ENCODE assay signal across 8 cellular contexts in genomic region chr20:33730946-33731692, GRCh38. TPM values are rescaled to one million over a fixed set of nuclear protein-coding genes. Genes with fewer than 3 reads are reported as not detected.
DNase-seq lines count a peak whose midpoint lies in the region; ATAC-seq and TF ChIP-seq lines count a peak whose summit lies in the region.

No MANE protein-coding gene starts in this region.

- H3K4me1 ChIP-seq in cardiac muscle cell (ENCODE audit: low read depth) (peaks cover 6% of the 10 kb centered on the region), mucosa of descending colon (ENCODE audit: low read depth) (peaks cover 18% of the 10 kb centered on the region), aorta (ENCODE audit: control insufficient read depth in 1 of 2, insufficient read depth in 2 of 2, low read length in 2 of 2) (no peaks in the 10 kb centered on the region)

- H3K27ac ChIP-seq in cardiac muscle cell (no peak overlapping the region), caudate nucleus (ENCODE audit: low read depth, low read length) (peak overlapping the region; percentile 99), aorta (ENCODE audit: low read depth in 1 of 2, low read length in 2 of 2) (peak overlapping the region in 1 of 2 donors; percentile 49)

- ATAC-seq in mucosa of descending colon: no peak
- ATAC-seq in aorta (ENCODE audit: low FRiP score): peak; percentile 5

- TF ChIP-seq CTCF in cardiac muscle cell (IDR thresholded peaks at IDR 0.05; ENCODE audit: low read depth, low read length): no peak
- no peak for TF ChIP-seq CTCF in mucosa of descending colon (IDR thresholded peaks at IDR 0.05)

- H3K36me3 ChIP-seq in cardiac muscle cell (no peaks in the 10 kb centered on the region), mucosa of descending colon (ENCODE audit: low read depth) (no peaks in the 10 kb centered on the region), aorta (ENCODE audit: control insufficient read depth in 1 of 2, insufficient read depth in 2 of 2, low read length in 1 of 2) (no peaks in the 10 kb centered on the region)

- intact Hi-C loops in cardiac septum (cut with DNase I): loop anchor here (2.0 kb wide), 1 partner anchor 64 kb away; the partner anchor contains the start of gene ACTL10
- intact Hi-C loops in mucosa of descending colon (cut with DNase I, micrococcal nuclease): no loop called here
- intact Hi-C loops in aorta (cut with DNase I): loop anchor here in 1 of 2 donors (10.0 kb wide), 2 partner anchors 74 to 286 kb away; partner anchors contain the start of gene SNTA1

- DNase-seq in cardiac muscle cell (ENCODE audit: low read depth in 1 of 2, low spot score in 1 of 2): no peak
- no peak for DNase-seq in cardiac septum (ENCODE audit: low spot score)
- peak in 5 of 61 donors; percentile 11 to 63 (median 55) for DNase-seq in caudate nucleus (lab: John Stamatoyannopoulos, UW)
- peak in 2 of 3 donors; percentile 16 to 42 for DNase-seq in mucosa of descending colon
- DNase-seq in aorta: no peak
- DNase-seq in T1000 (lab: John Stamatoyannopoulos, UW): no peak
- DNase-seq in stimulated activated naive CD4-positive, alpha-beta T cell treated with Interleukin-2 at 50 U/mL for 16 hours (lab: John Stamatoyannopoulos, UW): no peak
- no peak for DNase-seq in SIG-M5 treated with dmso at 0.1 percent for 504 hours (lab: John Stamatoyannopoulos, UW; ENCODE audit: unreplicated experiment)

- H3K9me3 ChIP-seq in cardiac muscle cell (ENCODE audit: low read depth): no peaks in the 10 kb centered on the region
- peaks cover 2% of the 10 kb centered on the region for H3K9me3 ChIP-seq in mucosa of descending colon
- no peaks in the 10 kb centered on the region for H3K9me3 ChIP-seq in aorta (ENCODE audit: control insufficient read depth, low read length)

- H3K4me3 ChIP-seq in cardiac muscle cell (peak overlapping the region; percentile 11), mucosa of descending colon (peak overlapping the region; percentile 24), aorta (ENCODE audit: low read length in 2 of 2) (peak overlapping the region; percentile 23 to 27)

- H3K27me3 ChIP-seq in cardiac muscle cell (no peaks in the 10 kb centered on the region), aorta (ENCODE audit: control insufficient read depth in 1 of 2, insufficient read depth in 2 of 2, low read length in 1 of 2) (no peaks in the 10 kb centered on the region)

- WGBS in aorta, 2 donors: 81 to 84% methylated on average over 18 of the region's 18 CpGs

RNA-seq across cellular contexts. Expression of gene ZNF341, which starts 0.7 kb away (rescaled TPM):
- total RNA-seq in cardiac muscle cell: 2.7 and 3.8 TPM in 2 replicates
- polyA plus RNA-seq in cardiac muscle cell: 1.7 and 3.1 TPM in 2 replicates
- 1.3 TPM for total RNA-seq in cardiac septum
- 1 to 10 TPM; 5.0 to 5.6 (median 5.1) TPM for total RNA-seq in mucosa of descending colon
- total RNA-seq in aorta: 1 to 10 TPM; 2.1 to 3.1 TPM
- polyA plus RNA-seq in aorta: 1 to 10 TPM in 1 of 2 donors, under 1 TPM in 1; 0.50 to 4.1 TPM

RNA-seq across cellular contexts. Expression of gene PXMP4, which starts 11.0 kb away (rescaled TPM):
- total RNA-seq in cardiac muscle cell (9.2 and 9.9 TPM in 2 replicates), cardiac septum (8.9 TPM), mucosa of descending colon (10 to 100 TPM; 14.5 to 18.6 (median 18.2) TPM), aorta (1 to 10 TPM; 4.4 to 7.5 TPM)
- polyA plus RNA-seq in cardiac muscle cell (13.8 and 14.9 TPM in 2 replicates), aorta (1 to 10 TPM; 1.5 to 4.9 TPM)

RNA-seq across cellular contexts. Expression of gene E2F1, which starts 44.9 kb away (rescaled TPM):
- total RNA-seq in cardiac muscle cell (21.2 and 34.6 TPM in 2 replicates), cardiac septum (2.3 TPM), mucosa of descending colon (1 to 10 TPM; 3.6 to 8.2 (median 4.1) TPM), aorta (1 to 10 TPM; 1.4 to 1.5 TPM)
- polyA plus RNA-seq in cardiac muscle cell (26.7 and 61.4 TPM in 2 replicates), aorta (1 to 10 TPM; 1.6 TPM)

RNA-seq across cellular contexts. Expression of gene NECAB3, which starts 56.9 kb away (rescaled TPM):
- total RNA-seq in cardiac muscle cell: 185 and 187 TPM in 2 replicates
- polyA plus RNA-seq in cardiac muscle cell: 93.1 and 98.5 TPM in 2 replicates
- 77.0 TPM for total RNA-seq in cardiac septum
- total RNA-seq in mucosa of descending colon: 10 to 100 TPM; 50.7 to 55.7 (median 51.7) TPM
- total RNA-seq in aorta: 10 to 100 TPM; 20.5 to 26.1 TPM
- polyA plus RNA-seq in aorta: 10 to 100 TPM; 10.6 to 53.1 TPM

Comparison
In these comparisons a context has a peak if more than half of its experiments do, and no peak if none do; other contexts are left out.
1. DNase-seq: peak in mucosa of descending colon (2 of 3); none in cardiac muscle cell (0 of 2), cardiac septum (single experiment), aorta (0 of 2), T1000 (single experiment), stimulated activated naive CD4-positive, alpha-beta T cell treated with Interleukin-2 at 50 U/mL for 16 hours (single experiment) and SIG-M5 treated with dmso at 0.1 percent for 504 hours (single experiment).
2. Peak in every context shown above with its lines, with median percentiles within 50 percentile points of each other: H3K4me3 ChIP-seq.